ENCODE assay signal across 23 cellular contexts in the genomic region with DNA sequence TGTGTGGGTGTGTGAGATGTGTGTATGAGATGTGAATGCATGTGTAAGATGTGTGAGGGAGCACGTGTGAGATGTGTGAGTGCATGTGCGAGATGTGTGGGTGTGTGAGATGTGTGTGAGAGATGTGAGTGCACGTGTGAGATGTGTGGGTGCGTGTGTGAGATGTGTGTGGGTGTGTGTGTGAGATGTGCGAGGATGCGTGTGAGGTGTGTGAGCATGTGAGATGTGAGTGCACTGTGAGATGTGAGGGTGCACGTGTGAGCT. TPM values are rescaled to one million over a fixed set of nuclear protein-coding genes. Genes with fewer than 3 reads are reported as not detected.
DNase-seq lines count a peak whose midpoint lies in the region; ATAC-seq and TF ChIP-seq lines count a peak whose summit lies in the region.
"Had no signal": no experiment of that assay in that cellular context is flagged by ENCODE, and none has a peak within 500 bp of the region (broad histone marks: within the 10 kb centered on the region; RNA-seq: fewer than 3 reads in every experiment).

No MANE protein-coding gene starts in this region.

- no peak for DNase-seq in H9
- no peak for DNase-seq in IMR-90
- peak; percentile 52 for DNase-seq in posterior vena cava (ENCODE audit: low spot score)
- no peak for DNase-seq in NCI-H226
- DNase-seq in CD8-positive, alpha-beta memory T cell, result no peak
- DNase-seq: AML-193, Caco-2, NCI-H1048, NCI-H1417 treated with DMSO at 0.1 percent for 48 hours, NCI-H1694 treated with DMSO at 0.1 percent for 48 hours, NCI-H2081, NCI-H2227 treated with DMSO at 0.1 percent for 48 hours, NCI-H510A, NCI-H69, OCI-M1, SHP77 treated with DMSO at 0.1 percent for 48 hours had no signal

- WGBS in H9 (ENCODE audit: extremely low coverage, insufficient read length, low lambda C conversion rate), result 100% methylated on average over 6 of the region's 7 CpGs
- 91 to 100% methylated on average over 4 to 6 of the region's 7 CpGs for WGBS in IMR-90 (ENCODE audit: extremely low coverage in 2 of 2, insufficient read length in 1 of 2), 2 experiments
- 92% methylated on average over 7 of the region's 7 CpGs for WGBS in liver

- peaks cover 5% of the 10 kb centered on the region; the same call in 1 of the 2 replicates for H3K27me3 Mint-ChIP-seq in H9 (ENCODE audit: low read depth)
- H3K27me3 Mint-ChIP-seq in CD8-positive, alpha-beta memory T cell, result peaks cover 0 to 4% of the 10 kb centered on the region in 2 donors
- H3K27me3 Mint-ChIP-seq: CD4-positive, alpha-beta T cell had no signal

- H3K9me3 ChIP-seq in H9 (ENCODE audit: control insufficient read depth, low read depth, low read length), result no peaks in the 10 kb centered on the region
- no peaks in the 10 kb centered on the region for H3K9me3 ChIP-seq in IMR-90 (ENCODE audit: control insufficient read depth, insufficient read depth, low read length)
- no peaks in the 10 kb centered on the region for H3K9me3 ChIP-seq in liver (ENCODE audit: control insufficient read depth in 4 of 4, low read length in 3 of 4)
- H3K9me3 ChIP-seq in CD8-positive, alpha-beta memory T cell (ENCODE audit: low read length), result no peaks in the 10 kb centered on the region
- H3K9me3 ChIP-seq: A549; BLaER1 treated with 17β-estradiol and CSF1 and Interleukin-3, amounts not matched to agents 10 nM and 100 nM; Caco-2; Peyer's patch had no signal

- H2BK15ac ChIP-seq in H9 (ENCODE audit: low read depth, low read length) (no peak overlapping the region), IMR-90 (ENCODE audit: low read depth, low read length) (0 out of 3 replicates have a peak overlapping the region, but pooled peaks have one; percentile 43)

- H4K8ac ChIP-seq in H9 (replicated peaks; ENCODE audit: insufficient read length, low read depth, low read length), result peak overlapping the region; percentile 28
- no peak overlapping the region for H4K8ac ChIP-seq in IMR-90 (ENCODE audit: low read depth in 2 of 2, low read length in 2 of 2)

- no peak overlapping the region for H3K18ac ChIP-seq in H9 (ENCODE audit: insufficient read length, low read depth, low read length)
- H3K18ac ChIP-seq in IMR-90 (ENCODE audit: low read depth, low read length), result no peak overlapping the region

- in situ Hi-C loops in IMR-90 (cut with MboI; ENCODE audit: low sequenced_read_pairs), result loop anchor here (10.0 to 25.0 kb wide), 3 partner anchors 109 to 546 kb away; no protein-coding TSS in a partner anchor

- dilution Hi-C loops in IMR-90 (cut with HindIII; ENCODE audit: low sequenced_read_pairs, unreplicated experiment), result no loop called here

- peaks cover 5% of the 10 kb centered on the region; the same call in 1 of the 2 replicates for H3K36me3 ChIP-seq in IMR-90 (ENCODE audit: control insufficient read depth, insufficient read depth, low read length)
- H3K36me3 ChIP-seq in liver (ENCODE audit: control insufficient read depth in 4 of 4, insufficient read depth in 3 of 4, low read depth in 1 of 4, low read length in 3 of 4), result no peaks in the 10 kb centered on the region
- H3K36me3 ChIP-seq in CD8-positive, alpha-beta memory T cell (ENCODE audit: insufficient read depth, low read length), result no peaks in the 10 kb centered on the region
- H3K36me3 ChIP-seq: BLaER1 treated with 17β-estradiol and CSF1 and Interleukin-3, amounts not matched to agents 10 nM and 100 nM; Peyer's patch had no signal

- H3K4me3 Mint-ChIP-seq in H9, result no peak overlapping the region
- H3K4me3 Mint-ChIP-seq in CD8-positive, alpha-beta memory T cell, result no peak overlapping the region
- H3K4me3 Mint-ChIP-seq: CD4-positive, alpha-beta T cell had no signal

- POLR2A ChIA-PET in IMR-90 (lab: Charles Lee; ENCODE audit: unreplicated experiment), result no interaction called here
- POLR2A ChIA-PET in CD8-positive, alpha-beta memory T cell (lab: Charles Lee), result no interaction called here

- CTCF ChIA-PET in IMR-90 (lab: Yijun Ruan, JAX), result no interaction called here
- CTCF ChIA-PET in CD8-positive, alpha-beta memory T cell (lab: Charles Lee), result no interaction called here

- H3K56ac ChIP-seq in H9 (ENCODE audit: insufficient read length, low read depth, low read length) (no peak overlapping the region), IMR-90 (ENCODE audit: extremely low read depth, insufficient read depth, low read length) (no peak overlapping the region)

- H2BK5ac ChIP-seq in H9 (ENCODE audit: insufficient read length, low read length) (no peak overlapping the region), IMR-90 (ENCODE audit: low read depth, low read length, poor library complexity, severe bottlenecking) (no peak overlapping the region)

- H3K79me2 ChIP-seq in H9 (ENCODE audit: insufficient read depth, low read length), result no peaks in the 10 kb centered on the region

- no peak overlapping the region for H2BK120ac ChIP-seq in H9 (ENCODE audit: low read depth, low read length, poor library complexity, severe bottlenecking)
- no peak overlapping the region for H2BK120ac ChIP-seq in IMR-90 (ENCODE audit: low read depth, low read length)

- H2BK20ac ChIP-seq in H9 (ENCODE audit: low read depth, low read length, poor library complexity, severe bottlenecking) (no peak overlapping the region), IMR-90 (ENCODE audit: low read depth, low read length) (no peak overlapping the region)

- no peak overlapping the region for H3K27ac Mint-ChIP-seq in H9
- no peak overlapping the region for H3K27ac Mint-ChIP-seq in CD8-positive, alpha-beta memory T cell
- H3K27ac Mint-ChIP-seq: CD4-positive, alpha-beta T cell had no signal

- H2AFZ ChIP-seq in H9 (ENCODE audit: low read length) (no peak overlapping the region), IMR-90 (replicated peaks; ENCODE audit: low read length, poor library complexity) (peak overlapping the region; percentile 51)

- H3K4me2 ChIP-seq in H9 (ENCODE audit: insufficient read depth, insufficient read length, low read length), result no peak overlapping the region
- no peak overlapping the region for H3K4me2 ChIP-seq in IMR-90 (ENCODE audit: low read depth, low read length)
- H3K4me2 ChIP-seq: A549; BLaER1 treated with 17β-estradiol and CSF1 and Interleukin-3, amounts not matched to agents 10 nM and 100 nM; KMS-11 had no signal

- no peaks in the 10 kb centered on the region for H3K27me3 ChIP-seq in H9 (ENCODE audit: insufficient read depth, low read length)
- no peaks in the 10 kb centered on the region for H3K27me3 ChIP-seq in IMR-90 (ENCODE audit: control insufficient read depth, insufficient read depth, low read length)
- H3K27me3 ChIP-seq in liver (ENCODE audit: control insufficient read depth in 4 of 4, insufficient read depth in 4 of 4, low read length in 3 of 4), result no peaks in the 10 kb centered on the region
- no peaks in the 10 kb centered on the region for H3K27me3 ChIP-seq in CD8-positive, alpha-beta memory T cell (ENCODE audit: insufficient read depth, low read length, poor library complexity, severe bottlenecking)
- H3K27me3 ChIP-seq: BLaER1 treated with 17β-estradiol and CSF1 and Interleukin-3, amounts not matched to agents 10 nM and 100 nM; Peyer's patch had no signal

- no TSS peak for BruUV-seq in IMR-90 (replicated peaks; lab: Mats Ljungman, UMichigan)

- H3K36me3 Mint-ChIP-seq in H9 (ENCODE audit: insufficient read depth in 1 of 3, low read depth in 3 of 3), result no peaks in the 10 kb centered on the region
- H3K36me3 Mint-ChIP-seq in CD8-positive, alpha-beta memory T cell, result no peaks in the 10 kb centered on the region

- H3K4me1 ChIP-seq in H9 (ENCODE audit: insufficient read depth, low read length) (no peaks in the 10 kb centered on the region), IMR-90 (ENCODE audit: control insufficient read depth, insufficient read depth, low read length) (peaks cover 39% of the 10 kb centered on the region), liver (ENCODE audit: control insufficient read depth in 4 of 4, insufficient read depth in 4 of 4, low read length in 3 of 4) (peaks cover 15 to 52% (median 27%) of the 10 kb centered on the region in 4 donors)
- H3K4me1 ChIP-seq in CD8-positive, alpha-beta memory T cell (ENCODE audit: insufficient read depth, low read length), result peaks cover 5% of the 10 kb centered on the region
- H3K4me1 ChIP-seq: Caco-2 had no signal

- H3K14ac ChIP-seq in H9 (ENCODE audit: insufficient read depth, low read length) (no peak overlapping the region), IMR-90 (replicated peaks; ENCODE audit: low read depth, low read length) (no peak overlapping the region; the same call in 1 of the 2 replicates)

- no peak overlapping the region for H3K9ac ChIP-seq in H9 (ENCODE audit: extremely low read depth, insufficient read length, low read length)
- no peak overlapping the region for H3K9ac ChIP-seq in IMR-90 (ENCODE audit: low read depth, low read length)
- no peak overlapping the region for H3K9ac ChIP-seq in liver (ENCODE audit: low read depth in 1 of 2, low read length in 2 of 2)
- H3K9ac ChIP-seq: BLaER1 treated with 17β-estradiol and CSF1 and Interleukin-3, amounts not matched to agents 10 nM and 100 nM; KMS-11 had no signal

- ATAC-seq in IMR-90 (ENCODE audit: low read depth), result no peak
- no peak for ATAC-seq in HG03139 (IDR thresholded peaks at IDR 0.05; ENCODE audit: unreplicated experiment)
- ATAC-seq: A549 had no signal

- no peak overlapping the region for H2AK9ac ChIP-seq in IMR-90 (replicated peaks; ENCODE audit: low read depth, low read length, poor library complexity)

- H3K27ac ChIP-seq in H9 (ENCODE audit: insufficient read length, low read depth, low read length), result no peak overlapping the region
- no peak overlapping the region for H3K27ac ChIP-seq in IMR-90 (ENCODE audit: insufficient read depth, low read length)
- H3K27ac ChIP-seq in liver (ENCODE audit: low read depth in 1 of 2, low read length in 2 of 2), result peak overlapping the region; percentile 96 to 99
- H3K27ac ChIP-seq in CD8-positive, alpha-beta memory T cell (ENCODE audit: low read depth, low read length), result no peak overlapping the region
- H3K27ac ChIP-seq: A549; BLaER1 treated with 17β-estradiol and CSF1 and Interleukin-3, amounts not matched to agents 10 nM and 100 nM; KMS-11 had no signal

- TF ChIP-seq CTCF in H9 (conservative IDR thresholded peaks at IDR 0.05), result no peak
- TF ChIP-seq CTCF in IMR-90 (conservative IDR thresholded peaks at IDR 0.05; ENCODE audit: low read depth, low read length), result no peak
- no peak for TF ChIP-seq CTCF in liver (IDR thresholded peaks at IDR 0.05; ENCODE audit: low read depth, low read length, missing input control)

- H3K79me1 ChIP-seq in H9 (ENCODE audit: insufficient read depth, low read depth, low read length, poor library complexity, severe bottlenecking) (no peaks in the 10 kb centered on the region), IMR-90 (ENCODE audit: low read depth in 1 of 2, low read length in 2 of 2) (peaks cover 3 to 18% of the 10 kb centered on the region in 2 experiments; a peak in 1 of 4 replicates)

- peaks cover 8 to 12% of the 10 kb centered on the region in 2 experiments for H3K4me1 Mint-ChIP-seq in H9
- H3K4me1 Mint-ChIP-seq in CD8-positive, alpha-beta memory T cell, result peaks cover 0 to 4% (median 3%) of the 10 kb centered on the region in 3 donors

- no peak overlapping the region for H4K5ac ChIP-seq in H9 (ENCODE audit: insufficient read length, low read depth, low read length)
- no peak overlapping the region for H4K5ac ChIP-seq in IMR-90 (ENCODE audit: low read depth, low read length)

- H4K20me1 ChIP-seq in H9 (ENCODE audit: control insufficient read depth, insufficient read depth, insufficient read length) (no peaks in the 10 kb centered on the region), IMR-90 (ENCODE audit: insufficient read depth, low read length) (no peaks in the 10 kb centered on the region)

- H4K91ac ChIP-seq in H9 (ENCODE audit: insufficient read length, low read depth, low read length) (no peak overlapping the region), IMR-90 (ENCODE audit: insufficient read depth, low read depth, low read length) (no peak overlapping the region)

- H3K9me1 ChIP-seq in IMR-90 (ENCODE audit: insufficient read depth, low read length), result peaks cover 32% of the 10 kb centered on the region

- H3K9me3 Mint-ChIP-seq in H9, result no peaks in the 10 kb centered on the region
- no peaks in the 10 kb centered on the region for H3K9me3 Mint-ChIP-seq in CD8-positive, alpha-beta memory T cell
- H3K9me3 Mint-ChIP-seq: CD4-positive, alpha-beta T cell had no signal

- TF ChIP-seq RAD21 in IMR-90 (IDR thresholded peaks at IDR 0.05; ENCODE audit: low read length), result no peak
- TF ChIP-seq RAD21 in liver (IDR thresholded peaks at IDR 0.05), result no peak

- H3K4me3 ChIP-seq in IMR-90 (ENCODE audit: insufficient read depth, low read depth, low read length) (no peak overlapping the region), liver (ENCODE audit: low read depth in 1 of 3, low read length in 3 of 3) (no peak overlapping the region)
- no peak overlapping the region for H3K4me3 ChIP-seq in CD8-positive, alpha-beta memory T cell (ENCODE audit: low read length)
- H3K4me3 ChIP-seq: A549; BLaER1 treated with 17β-estradiol and CSF1 and Interleukin-3, amounts not matched to agents 10 nM and 100 nM; Peyer's patch had no signal

- H3K4ac ChIP-seq in H9 (ENCODE audit: low read depth, low read length) (no peak overlapping the region), IMR-90 (ENCODE audit: low read depth, low read length) (no peak overlapping the region)

- H2AK5ac ChIP-seq in H9 (ENCODE audit: insufficient read length, low read length) (no peak overlapping the region), IMR-90 (ENCODE audit: low read depth, low read length) (peak overlapping the region; percentile 87; the same call in 1 of the 2 replicates)

- H3K23ac ChIP-seq in H9 (ENCODE audit: insufficient read length, low read depth, low read length) (no peak overlapping the region), IMR-90 (ENCODE audit: low read depth, low read length) (no peak overlapping the region)

- no peak overlapping the region for H2BK12ac ChIP-seq in H9 (ENCODE audit: insufficient read length, low read depth, low read length)

- no peak for TF ChIP-seq POLR2A in IMR-90 (IDR thresholded peaks at IDR 0.05; ENCODE audit: low read depth, low read length)

- H3K23me2 ChIP-seq in H9 (ENCODE audit: insufficient read length, low read depth, low read length, poor library complexity, severe bottlenecking), result no peaks in the 10 kb centered on the region

- intact Hi-C loops in IMR-90 (cut with micrococcal nuclease), result loop anchor here (10.0 kb wide), 1 partner anchor 156 kb away; no protein-coding TSS in a partner anchor
- intact Hi-C loops in posterior vena cava (cut with DNase I), result no loop called here

- no peak overlapping the region for H3T11ph ChIP-seq in H9 (ENCODE audit: low read length)

RNA-seq across cellular contexts. Expression of a gene that starts 31.0 kb away (rescaled TPM):
- total RNA-seq in H9 (2021) (79.7 and 80.4 TPM in 2 replicates), IMR-90 (2012; rRNA removed) (29.2 and 29.7 TPM in 2 replicates), liver (10 to 100 TPM; 22.2 to 84.3 TPM), posterior vena cava (10 to 100 TPM; 20.4 to 23.9 TPM)
- polyA plus RNA-seq in IMR-90 (2012; rRNA removed) (127 and 130 TPM in 2 replicates), liver (10 to 100 TPM; 51.4 to 68.6 TPM)
- 113 and 150 TPM in 2 replicates for polyA plus RNA-seq in IMR-90 (2012; cell fraction: cytosol; rRNA removed)
- 205 and 248 TPM in 2 replicates for polyA plus RNA-seq in IMR-90 (2012; cell fraction: nucleus; rRNA removed; ENCODE audit: low replicate concordance)
- total RNA-seq in CD8-positive, alpha-beta memory T cell, result 100 to 1,000 TPM; 173 to 181 TPM
- 13.7 TPM for polyA plus RNA-seq in CD8-positive, alpha-beta memory T cell

Comparison
In these comparisons a context has a peak if more than half of its experiments do, and no peak if none do; other contexts are left out.
1. H3K27ac ChIP-seq: peak in liver (2 of 2); none in H9 (single experiment), IMR-90 (single experiment) and CD8-positive, alpha-beta memory T cell (single experiment).